8 cellular contexts compared by ENCODE assay signal in the genomic region with DNA sequence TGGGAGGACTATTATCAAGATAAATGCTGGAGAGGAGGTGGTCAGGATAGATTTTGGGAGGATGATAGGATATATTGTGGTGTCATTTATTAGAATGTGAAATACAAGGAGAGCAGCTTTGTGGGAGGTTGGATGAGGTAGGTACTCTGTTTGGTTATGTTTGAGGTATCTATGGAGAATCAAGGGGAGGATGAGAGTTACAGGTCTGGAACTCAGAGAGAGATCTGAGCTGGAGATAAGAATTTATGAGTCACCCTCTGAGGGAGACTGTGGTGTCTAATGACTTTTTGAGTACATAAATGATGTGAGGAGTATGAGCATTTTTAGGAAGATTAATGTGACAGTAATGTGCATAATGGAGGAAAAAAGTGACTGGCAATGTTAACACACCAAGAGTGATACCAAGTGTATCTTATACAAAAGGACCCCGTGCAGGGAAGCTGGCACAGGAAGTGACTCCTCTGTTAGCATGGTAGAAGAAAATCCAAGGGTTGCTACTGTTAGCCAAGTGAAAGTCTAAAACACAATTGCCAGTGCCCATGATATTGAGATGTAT. TPM values are rescaled to one million over a fixed set of nuclear protein-coding genes. Genes with fewer than 3 reads are reported as not detected.
A peak's percentile ranks its signal among the peaks of the same experiment; 100 is the strongest.
DNase-seq lines count a peak whose midpoint lies in the region; ATAC-seq and TF ChIP-seq lines count a peak whose summit lies in the region.

No MANE protein-coding gene starts in this region.

- no peaks in the 10 kb centered on the region for H3K27me3 Mint-ChIP-seq in GM23338 (ENCODE audit: insufficient read depth, low read depth, poor library complexity)

- H3K27me3 ChIP-seq in DND-41 (ENCODE audit: insufficient read depth, low read length, poor library complexity) (peaks cover 6% of the 10 kb centered on the region), GM23338 (ENCODE audit: insufficient read depth) (no peaks in the 10 kb centered on the region), testis (no peaks in the 10 kb centered on the region), sigmoid colon (no peaks in the 10 kb centered on the region)

- H3K79me2 ChIP-seq in DND-41 (ENCODE audit: insufficient read depth, low read length) (no peaks in the 10 kb centered on the region), GM23338 (replicated peaks; ENCODE audit: insufficient read depth) (peaks cover 95% of the 10 kb centered on the region)

- H3K4me1 ChIP-seq in DND-41 (ENCODE audit: insufficient read depth, low read length) (no peaks in the 10 kb centered on the region), GM23338 (ENCODE audit: insufficient read depth) (peaks cover 55% of the 10 kb centered on the region), testis (peaks cover 13% of the 10 kb centered on the region), sigmoid colon (peaks cover 0 to 59% (median 26%) of the 10 kb centered on the region in 4 donors)

- no peaks in the 10 kb centered on the region for H3K9me3 ChIP-seq in DND-41 (ENCODE audit: insufficient read depth, low read length, severe bottlenecking)
- H3K9me3 ChIP-seq in testis: no peaks in the 10 kb centered on the region
- no peaks in the 10 kb centered on the region for H3K9me3 ChIP-seq in sigmoid colon

- 55 to 76% methylated on average over 1 of the region's 1 CpG for WGBS in testis, 2 donors
- 37 to 72% methylated on average over 1 of the region's 1 CpG for WGBS in sigmoid colon, 2 donors

- no peak for TF ChIP-seq POLR2A in testis (IDR thresholded peaks at IDR 0.05)
- no peak for TF ChIP-seq POLR2A in sigmoid colon (IDR thresholded peaks at IDR 0.05)

- intact Hi-C loops in testis (cut with DNase I; ENCODE audit: low total_unique reads) (no loop called here), sigmoid colon (cut with DNase I) (no loop called here)

- no peaks in the 10 kb centered on the region for H3K9me3 Mint-ChIP-seq in GM23338

- H3K36me3 Mint-ChIP-seq in GM23338 (ENCODE audit: low read depth): no peaks in the 10 kb centered on the region

- TF ChIP-seq CTCF in DND-41 (IDR thresholded peaks at IDR 0.05; ENCODE audit: borderline replicate concordance, extremely low read depth, low read length, poor library complexity, severe bottlenecking) (no peak), GM23338 (conservative IDR thresholded peaks at IDR 0.05; ENCODE audit: low read depth in 2 of 2) (no peak), fibroblast of pulmonary artery (IDR thresholded peaks at IDR 0.05; ENCODE audit: low read length, missing control alignments) (no peak), testis (IDR thresholded peaks at IDR 0.05) (no peak), sigmoid colon (IDR thresholded peaks at IDR 0.05) (no peak)

- peaks cover 30% of the 10 kb centered on the region for H3K4me1 Mint-ChIP-seq in GM23338

- H2AFZ ChIP-seq in DND-41 (ENCODE audit: low read depth, low read length) (no peak overlapping the region), GM23338 (no peak overlapping the region)

- DNase-seq in DND-41: no peak
- no peak for DNase-seq in GM23338 (ENCODE audit: low spot score)
- DNase-seq in NCI-H226: peak; percentile 89
- DNase-seq in fibroblast of pulmonary artery (ENCODE audit: low read depth): peak; percentile 46
- DNase-seq in HuH-7 (ENCODE audit: low spot score): no peak
- no peak for DNase-seq in testis
- no peak for DNase-seq in sigmoid colon
- no peak for DNase-seq in effector CD8-positive, alpha-beta T cell (lab: John Stamatoyannopoulos, UW)

- H3K9ac ChIP-seq in DND-41 (ENCODE audit: low read depth, low read length): no peak overlapping the region

- H3K9me2 ChIP-seq in GM23338 (ENCODE audit: insufficient read depth): peaks cover 3% of the 10 kb centered on the region; the same call in 1 of the 2 replicates

- TF ChIP-seq EP300 in sigmoid colon (IDR thresholded peaks at IDR 0.05): no peak

- no peak overlapping the region for H3K27ac ChIP-seq in DND-41 (ENCODE audit: low read length)
- H3K27ac ChIP-seq in GM23338 (ENCODE audit: low read depth): 0 out of 2 replicates have a peak overlapping the region, but pooled peaks have one; percentile 7
- no peak overlapping the region for H3K27ac ChIP-seq in testis
- H3K27ac ChIP-seq in sigmoid colon: peak overlapping the region in 2 of 4 donors; percentile 32 to 48

- H4K20me1 ChIP-seq in DND-41 (ENCODE audit: insufficient read depth, low read length) (no peaks in the 10 kb centered on the region), GM23338 (replicated peaks; ENCODE audit: insufficient read depth) (peaks cover 12% of the 10 kb centered on the region; the same call in 1 of the 2 replicates)

- no peaks in the 10 kb centered on the region for H3K36me3 ChIP-seq in DND-41 (ENCODE audit: insufficient read depth, low read length)
- H3K36me3 ChIP-seq in GM23338 (ENCODE audit: insufficient read depth): no peaks in the 10 kb centered on the region
- H3K36me3 ChIP-seq in testis (ENCODE audit: low read depth, missing control alignments): no peaks in the 10 kb centered on the region
- no peaks in the 10 kb centered on the region for H3K36me3 ChIP-seq in sigmoid colon

- H3K4me2 ChIP-seq in DND-41 (ENCODE audit: insufficient read depth, low read length): no peak overlapping the region
- H3K4me2 ChIP-seq in GM23338: no peak overlapping the region

- no peak overlapping the region for H3K27ac Mint-ChIP-seq in GM23338

- H3K4me3 ChIP-seq in DND-41 (ENCODE audit: low read depth in 1 of 2, low read length in 2 of 2) (no peak overlapping the region), GM23338 (no peak overlapping the region), fibroblast of pulmonary artery (replicated peaks; ENCODE audit: low read depth, low read length) (no peak overlapping the region), testis (no peak overlapping the region), sigmoid colon (no peak overlapping the region)

- ATAC-seq in DND-41 (ENCODE audit: insufficient read depth, low read depth): peak; percentile 82
- ATAC-seq in GM23338: no peak

- no peak overlapping the region for H3K4me3 Mint-ChIP-seq in GM23338

- no peaks in the 10 kb centered on the region for H3F3A ChIP-seq in GM23338 (replicated peaks; ENCODE audit: low read depth)

TF ChIP-seq in GM23338, 12 proteins besides CTCF, POLR2A, EP300 and RAD21 (continues in another document):
- TF ChIP-seq STAT1 (IDR thresholded peaks at IDR 0.05; ENCODE audit: unreplicated experiment) (no peak), CREB1 (CRISPR knock-in tag; IDR thresholded peaks at IDR 0.05; ENCODE audit: low read depth) (no peak), POLR2AphosphoS5 (IDR thresholded peaks at IDR 0.05; ENCODE audit: low read depth) (no peak), ZNF114 (CRISPR knock-in tag; IDR thresholded peaks at IDR 0.05) (no peak), ETS1 (IDR thresholded peaks at IDR 0.05) (no peak), JUNB (IDR thresholded peaks at IDR 0.05; ENCODE audit: unreplicated experiment) (no peak), ZNF331 (CRISPR knock-in tag; IDR thresholded peaks at IDR 0.05; ENCODE audit: low read depth) (no peak), REST (IDR thresholded peaks at IDR 0.05; ENCODE audit: unreplicated experiment) (no peak), NANOG (IDR thresholded peaks at IDR 0.05; ENCODE audit: borderline replicate concordance) (no peak), EZH2phosphoT487 (IDR thresholded peaks at IDR 0.05; ENCODE audit: unreplicated experiment) (no peak)

RNA-seq across cellular contexts. Expression of gene CRIM1, which starts 48.2 kb away (rescaled TPM):
- total RNA-seq in GM23338 (2014; rRNA removed; shearing (Covaris generic)): 30.9 and 36.4 TPM in 2 replicates
- polyA plus RNA-seq in GM23338 (2016; fragmentation: Nextera tagmentation; extraction: Ambion mirVana) (10.5 and 11.3 TPM in 2 replicates), testis (ENCODE audit: insufficient read depth, low read depth, low replicate concordance) (38.2 TPM), sigmoid colon (10 to 100 TPM in 1 of 3 donors, 1 to 10 TPM in 2; 3.0 to 14.8 (median 3.9) TPM)
- total RNA-seq in testis (10 to 100 TPM; 68.4 to 94.1 TPM), sigmoid colon (100 to 1,000 TPM in 1 of 4 donors, 10 to 100 TPM in 3; 55.6 to 148 (median 64.2) TPM)

Comparison
In these comparisons a context has a peak if more than half of its experiments do, and no peak if none do; other contexts are left out.
1. DNase-seq: peak in NCI-H226 (single experiment) and fibroblast of pulmonary artery (single experiment); none in DND-41 (single experiment), GM23338 (single experiment), HuH-7 (single experiment), testis (single experiment), sigmoid colon (single experiment) and effector CD8-positive, alpha-beta T cell (single experiment).